In genomic region chr10:46229144-46229563, GRCh38 we compare ENCODE assay signal across 9 cellular contexts. TPM values are rescaled to one million over a fixed set of nuclear protein-coding genes. Genes with fewer than 3 reads are reported as not detected.
DNase-seq lines count a peak whose midpoint lies in the region; ATAC-seq lines count a peak whose summit lies in the region.
"Had no signal": no experiment of that assay in that cellular context is flagged by ENCODE, and none has a peak within 500 bp of the region (broad histone marks: within the 10 kb centered on the region; RNA-seq: fewer than 3 reads in every experiment).

No MANE protein-coding gene starts in this region.

- H3K9ac ChIP-seq in Karpas-422 (ENCODE audit: low read length) = no peak overlapping the region

- CTCF ChIA-PET in activated naive CD4-positive, alpha-beta T cell treated with anti-CD3 and anti-CD28 coated beads for 36 hours (lab: Charles Lee) = interaction anchor here (0.9 to 3.8 kb wide), 11 partner anchors 10 to 336 kb away, joined by 3 to 10 read pairs (median 4); no protein-coding TSS in a partner anchor

- H3K27me3 ChIP-seq in Karpas-422 (ENCODE audit: low read length) = no peaks in the 10 kb centered on the region

- H3K9me3 Mint-ChIP-seq in activated naive CD4-positive, alpha-beta T cell treated with anti-CD3 and anti-CD28 coated beads for 36 hours = peaks cover 8% of the 10 kb centered on the region

- no peak overlapping the region for H3K4me3 Mint-ChIP-seq in activated naive CD4-positive, alpha-beta T cell treated with anti-CD3 and anti-CD28 coated beads for 36 hours

- no peak overlapping the region for H3K27ac Mint-ChIP-seq in activated naive CD4-positive, alpha-beta T cell treated with anti-CD3 and anti-CD28 coated beads for 36 hours

- H3K4me2 ChIP-seq in Karpas-422 (ENCODE audit: low read depth, low read length, poor library complexity, severe bottlenecking) = no peak overlapping the region

- no peaks in the 10 kb centered on the region for H4K20me1 ChIP-seq in Karpas-422 (ENCODE audit: insufficient read depth, low read depth, low read length)

- H3K36me3 Mint-ChIP-seq in activated naive CD4-positive, alpha-beta T cell treated with anti-CD3 and anti-CD28 coated beads for 36 hours (ENCODE audit: low read depth) = peaks cover 14% of the 10 kb centered on the region

- H3K27me3 Mint-ChIP-seq in activated naive CD4-positive, alpha-beta T cell treated with anti-CD3 and anti-CD28 coated beads for 36 hours (ENCODE audit: low read depth) = no peaks in the 10 kb centered on the region

- no peak overlapping the region for H3K27ac ChIP-seq in Karpas-422 (ENCODE audit: low read length)

- no peaks in the 10 kb centered on the region for H3K36me3 ChIP-seq in Karpas-422 (ENCODE audit: insufficient read depth, low read length)

- no peak overlapping the region for H3K4me3 ChIP-seq in Karpas-422 (ENCODE audit: low read length)

- no peak overlapping the region for H2AFZ ChIP-seq in Karpas-422 (ENCODE audit: low read length)

- intact Hi-C loops in activated naive CD4-positive, alpha-beta T cell treated with anti-CD3 and anti-CD28 coated beads for 36 hours (cut with micrococcal nuclease) = loop anchor here (2.0 to 5.0 kb wide), 3 partner anchors 28 to 338 kb away; no protein-coding TSS in a partner anchor

- H3K4me1 ChIP-seq in Karpas-422 (ENCODE audit: low read length) = no peaks in the 10 kb centered on the region; the same call in 1 of the 2 replicates

- DNase-seq in EL = peak; percentile 18
- peak; percentile 67 for DNase-seq in Karpas-422
- peak; percentile 23 for DNase-seq in activated naive CD4-positive, alpha-beta T cell treated with anti-CD3 and anti-CD28 coated beads for 36 hours
- DNase-seq in kidney glomerular epithelial cell (lab: John Stamatoyannopoulos, UW) = peak; percentile 21
- DNase-seq in OCI-M2 (lab: John Stamatoyannopoulos, UW; ENCODE audit: unreplicated experiment) = no peak
- DNase-seq in NCI-H146 treated with DMSO at 0.1 percent for 48 hours (lab: John Stamatoyannopoulos, UW; ENCODE audit: unreplicated experiment) = no peak
- DNase-seq in midbrain (lab: John Stamatoyannopoulos, UW) = no peak

- H3K9me2 ChIP-seq in Karpas-422 (replicated peaks; ENCODE audit: insufficient read depth, low read length) = no peaks in the 10 kb centered on the region

- no peak for ATAC-seq in GM21786 (IDR thresholded peaks at IDR 0.05; ENCODE audit: unreplicated experiment)

- no peaks in the 10 kb centered on the region for H3K79me2 ChIP-seq in Karpas-422 (ENCODE audit: low read length)

- peaks cover 3% of the 10 kb centered on the region for H3K4me1 Mint-ChIP-seq in activated naive CD4-positive, alpha-beta T cell treated with anti-CD3 and anti-CD28 coated beads for 36 hours (ENCODE audit: low read depth)

- peaks cover 4% of the 10 kb centered on the region; the same call in 1 of the 2 replicates for H3K9me3 ChIP-seq in Karpas-422 (ENCODE audit: low read length)

RNA-seq across cellular contexts. Expression of gene ANTXRL, which starts 57.6 kb away (rescaled TPM):
- total RNA-seq in Karpas-422 (2014; rRNA removed; shearing (Covaris generic); ENCODE audit: low replicate concordance) = not detected in 2 replicates
- not detected for total RNA-seq in activated naive CD4-positive, alpha-beta T cell treated with anti-CD3 and anti-CD28 coated beads for 36 hours
- total RNA-seq: T-helper 2 cell treated with Interferon-gamma antibody and Interleukin-4, amounts not matched to agents 100 ng/mL and 5 ng/mL, for 36 hours had no signal

Comparison
In these comparisons a context has a peak if more than half of its experiments do, and no peak if none do; other contexts are left out.
1. DNase-seq: peak in EL (single experiment), Karpas-422 (single experiment), activated naive CD4-positive, alpha-beta T cell treated with anti-CD3 and anti-CD28 coated beads for 36 hours (single experiment) and kidney glomerular epithelial cell (single experiment); none in OCI-M2 (single experiment), NCI-H146 treated with DMSO at 0.1 percent for 48 hours (single experiment) and midbrain (single experiment).